In the genomic region with DNA sequence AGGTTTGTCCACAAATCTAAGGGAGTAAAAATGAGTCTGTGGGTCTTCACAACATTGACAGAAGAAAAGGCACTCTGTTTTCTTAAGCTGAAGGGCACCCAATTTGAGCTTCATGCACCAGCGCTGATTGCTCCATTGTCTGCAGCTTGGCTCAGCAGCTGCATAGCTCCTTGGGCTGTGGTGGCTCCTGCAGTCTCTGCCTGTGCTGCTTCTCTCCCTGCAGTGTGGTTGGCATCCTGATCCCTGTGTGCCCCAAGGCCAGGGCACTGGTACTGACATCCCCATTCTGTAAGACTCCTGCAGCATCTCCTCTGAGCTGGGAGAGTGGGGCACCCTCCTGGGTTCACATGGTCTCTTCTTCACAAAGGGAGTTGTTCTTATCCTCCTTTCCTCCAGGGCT, we compare ENCODE assay signal across 22 cellular contexts.
A peak's percentile ranks its signal among the peaks of the same experiment; 100 is the strongest.
DNase-seq lines count a peak whose midpoint lies in the region; ATAC-seq, FAIRE-seq and TF ChIP-seq lines count a peak whose summit lies in the region.
"Had no signal": no experiment of that assay in that cellular context is flagged by ENCODE, and none has a peak within 500 bp of the region (broad histone marks: within the 10 kb centered on the region; RNA-seq: fewer than 3 reads in every experiment).

No MANE protein-coding gene starts in this region.

- no peaks in the 10 kb centered on the region for H3K36me3 Mint-ChIP-seq in WTC11
- no peaks in the 10 kb centered on the region for H3K36me3 Mint-ChIP-seq in neural crest cell (ENCODE audit: low read depth)
- H3K36me3 Mint-ChIP-seq: CD8-positive, alpha-beta T cell had no signal

- H3K27ac Mint-ChIP-seq in WTC11 (no peak overlapping the region), neural crest cell (ENCODE audit: unreplicated experiment) (peak overlapping the region; percentile 20)
- H3K27ac Mint-ChIP-seq: CD8-positive, alpha-beta T cell had no signal

- ATAC-seq in WTC11 (peak; percentile 56), GM18502 (IDR thresholded peaks at IDR 0.05; ENCODE audit: poor library complexity, unreplicated experiment) (no peak)
- ATAC-seq: CD8-positive, alpha-beta T cell; HepG2; K562; Right ventricle myocardium inferior had no signal

- DNase-seq in NCI-H1417 (lab: John Stamatoyannopoulos, UW) (peak in 2 of 3 experiments; percentile 17 to 21), NCI-H1417 treated with DMSO at 0.1 percent for 48 hours (lab: John Stamatoyannopoulos, UW) (no peak), Ammon's horn (ENCODE audit: low spot score) (peak; percentile 39), WTC11 (ENCODE audit: low spot score) (no peak), neural crest cell (ENCODE audit: low read depth, low spot score) (no peak), GM12891 (ENCODE audit: insufficient read length, low spot score) (no peak), DMS 273 treated with DMSO at 0.1 percent for 48 hours (lab: John Stamatoyannopoulos, UW) (no peak)
- DNase-seq: ACHN; Calu3; CD8-positive, alpha-beta T cell; MG63; NCI-H2029 treated with DMSO at 0.1 percent for 48 hours; NCI-H510A; NCI-H82; OCI-M1 had no signal

- no peaks in the 10 kb centered on the region for H3K4me1 Mint-ChIP-seq in WTC11
- peaks cover 16% of the 10 kb centered on the region for H3K4me1 Mint-ChIP-seq in neural crest cell

- no peaks in the 10 kb centered on the region for H3K27me3 Mint-ChIP-seq in WTC11 (ENCODE audit: low read depth)
- H3K27me3 Mint-ChIP-seq in neural crest cell (ENCODE audit: low read depth) = no peaks in the 10 kb centered on the region

- no peak for TF ChIP-seq POLR2A in GM12891 (IDR thresholded peaks at IDR 0.05; ENCODE audit: low read depth, low read length)

- POLR2A ChIA-PET in WTC11 (lab: Charles Lee) = no interaction called here

- peaks cover 11% of the 10 kb centered on the region; the same call in 1 of the 2 replicates for H3K9me3 Mint-ChIP-seq in WTC11
- peaks cover 3% of the 10 kb centered on the region for H3K9me3 Mint-ChIP-seq in neural crest cell

- H3K4me3 Mint-ChIP-seq in WTC11 = no peak overlapping the region
- H3K4me3 Mint-ChIP-seq in neural crest cell = no peak overlapping the region
- H3K4me3 Mint-ChIP-seq: CD8-positive, alpha-beta T cell had no signal

- CTCF ChIA-PET in WTC11 (lab: Charles Lee) = interaction anchor here (1.0 kb wide), 2 partner anchors 12 to 84 kb away, joined by 3 to 4 read pairs; no protein-coding TSS in a partner anchor

- TF ChIP-seq CTCF in WTC11 (IDR thresholded peaks at IDR 0.05) (no peak), neural crest cell (conservative IDR thresholded peaks at IDR 0.05) (no peak)

- FAIRE-seq in GM12891 (lab: Jason Lieb, UNC) = no peak
- FAIRE-seq: G401.6, GM19239, HepG2, K562, RCC 7860 had no signal

TF ChIP-seq in WTC11, 78 proteins besides CTCF, POLR2A, EP300 and RAD21:
- TF ChIP-seq, protein P1, sequence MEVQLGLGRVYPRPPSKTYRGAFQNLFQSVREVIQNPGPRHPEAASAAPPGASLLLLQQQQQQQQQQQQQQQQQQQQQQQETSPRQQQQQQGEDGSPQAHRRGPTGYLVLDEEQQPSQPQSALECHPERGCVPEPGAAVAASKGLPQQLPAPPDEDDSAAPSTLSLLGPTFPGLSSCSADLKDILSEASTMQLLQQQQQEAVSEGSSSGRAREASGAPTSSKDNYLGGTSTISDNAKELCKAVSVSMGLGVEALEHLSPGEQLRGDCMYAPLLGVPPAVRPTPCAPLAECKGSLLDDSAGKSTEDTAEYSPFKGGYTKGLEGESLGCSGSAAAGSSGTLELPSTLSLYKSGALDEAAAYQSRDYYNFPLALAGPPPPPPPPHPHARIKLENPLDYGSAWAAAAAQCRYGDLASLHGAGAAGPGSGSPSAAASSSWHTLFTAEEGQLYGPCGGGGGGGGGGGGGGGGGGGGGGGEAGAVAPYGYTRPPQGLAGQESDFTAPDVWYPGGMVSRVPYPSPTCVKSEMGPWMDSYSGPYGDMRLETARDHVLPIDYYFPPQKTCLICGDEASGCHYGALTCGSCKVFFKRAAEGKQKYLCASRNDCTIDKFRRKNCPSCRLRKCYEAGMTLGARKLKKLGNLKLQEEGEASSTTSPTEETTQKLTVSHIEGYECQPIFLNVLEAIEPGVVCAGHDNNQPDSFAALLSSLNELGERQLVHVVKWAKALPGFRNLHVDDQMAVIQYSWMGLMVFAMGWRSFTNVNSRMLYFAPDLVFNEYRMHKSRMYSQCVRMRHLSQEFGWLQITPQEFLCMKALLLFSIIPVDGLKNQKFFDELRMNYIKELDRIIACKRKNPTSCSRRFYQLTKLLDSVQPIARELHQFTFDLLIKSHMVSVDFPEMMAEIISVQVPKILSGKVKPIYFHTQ (CRISPR knock-in tag; IDR thresholded peaks at IDR 0.05) = no peak
TF ChIP-seq in WTC11: peak in this region for 0.

TF ChIP-seq in GM12891, 5 proteins besides CTCF, POLR2A, EP300 and RAD21:
- TF ChIP-seq PAX5 (IDR thresholded peaks at IDR 0.05; ENCODE audit: insufficient read depth, low read length, severe bottlenecking) (no peak), POU2F2 (IDR thresholded peaks at IDR 0.05; ENCODE audit: low read depth, low read length) (no peak), POLR2AphosphoS5 (IDR thresholded peaks at IDR 0.05; ENCODE audit: low read depth, low read length) (no peak), TAF1 (IDR thresholded peaks at IDR 0.05; ENCODE audit: low read depth, low read length) (no peak), SPI1 (IDR thresholded peaks at IDR 0.05; ENCODE audit: low read depth, low read length) (no peak)

Comparison
In these comparisons a context has a peak if more than half of its experiments do, and no peak if none do; other contexts are left out.
1. DNase-seq: peak in NCI-H1417 (2 of 3) and Ammon's horn (single experiment); none in NCI-H1417 treated with DMSO at 0.1 percent for 48 hours (single experiment), WTC11 (single experiment), neural crest cell (single experiment), GM12891 (single experiment) and DMS 273 treated with DMSO at 0.1 percent for 48 hours (single experiment).